In the genomic region with DNA sequence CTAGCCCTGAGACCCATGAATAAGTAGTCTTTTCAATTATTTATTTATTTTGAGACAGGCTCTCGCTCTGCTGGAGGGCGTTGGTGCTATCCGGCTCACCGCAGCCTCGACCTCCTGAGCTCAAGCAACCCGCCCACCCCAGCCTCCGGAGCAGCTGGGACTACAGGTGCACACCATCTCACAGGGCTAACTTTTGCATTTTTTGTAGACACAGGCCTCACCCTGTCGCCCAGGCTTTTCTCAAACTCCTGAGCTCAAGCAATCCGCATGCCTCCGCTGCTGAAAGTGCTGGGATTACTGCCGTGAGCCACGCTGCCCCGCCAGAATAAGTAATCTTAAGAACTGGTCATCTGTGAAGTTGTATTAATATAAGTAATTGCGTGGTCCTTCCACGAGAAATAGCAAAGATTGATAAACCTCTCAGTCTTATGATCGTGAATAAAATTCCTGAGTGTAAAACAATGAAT, we compare ENCODE assay signal across 8 cellular contexts. TPM values are rescaled to one million over a fixed set of nuclear protein-coding genes. Genes with fewer than 3 reads are reported as not detected.
DNase-seq lines count a peak whose midpoint lies in the region; ATAC-seq and TF ChIP-seq lines count a peak whose summit lies in the region.

No MANE protein-coding gene starts in this region.

- no peak for ATAC-seq in WTC11
- no peak for ATAC-seq in HG02588 (IDR thresholded peaks at IDR 0.05; ENCODE audit: unreplicated experiment)
- ATAC-seq in GM19324 (IDR thresholded peaks at IDR 0.05; ENCODE audit: low FRiP score, unreplicated experiment), result no peak

- no peaks in the 10 kb centered on the region for H3K9me3 ChIP-seq in HEK293 (ENCODE audit: control insufficient read depth, insufficient read depth, low read depth, low read length)
- H3K9me3 ChIP-seq in spleen, result no peaks in the 10 kb centered on the region

- H3K27ac ChIP-seq in HEK293 (ENCODE audit: extremely low read depth, low read depth, low read length) (no peak overlapping the region), spleen (peak overlapping the region; percentile 96 to 99 (median 98))

- WGBS in spleen, 5 donors, result 26 to 40% (median 39%) methylated on average over 16 of the region's 16 CpGs

- H3K4me3 Mint-ChIP-seq in WTC11, result peak overlapping the region; percentile 53

- H3K9me3 Mint-ChIP-seq in WTC11, result no peaks in the 10 kb centered on the region

- no peaks in the 10 kb centered on the region for H3K36me3 Mint-ChIP-seq in WTC11

- CTCF ChIA-PET in HEK293 (lab: Yijun Ruan, JAX) (interaction anchor here (0.5 to 3.1 kb wide), 9 partner anchors 11 to 130 kb away, joined by 3 to 19 read pairs (median 5); no protein-coding TSS in a partner anchor), WTC11 (lab: Charles Lee) (interaction anchor here (1.0 to 3.1 kb wide), 5 partner anchors 10 to 149 kb away, joined by 3 to 11 read pairs (median 4); no protein-coding TSS in a partner anchor)

- TF ChIP-seq CTCF in HEK293 (tag by site-specific recombination; IDR thresholded peaks at IDR 0.05), result no peak
- TF ChIP-seq CTCF in WTC11 (IDR thresholded peaks at IDR 0.05), result no peak
- TF ChIP-seq CTCF in epithelial cell of proximal tubule (conservative IDR thresholded peaks at IDR 0.05; ENCODE audit: low read depth, low read length), result no peak
- TF ChIP-seq CTCF in spleen (IDR thresholded peaks at IDR 0.05 in 8 of 11, conservative IDR thresholded peaks at IDR 0.05 in 3 of 11), result no peak

- no peaks in the 10 kb centered on the region for H3K4me1 ChIP-seq in HEK293 (ENCODE audit: control insufficient read depth, insufficient read depth, low read length)
- peaks cover 0 to 78% (median 56%) of the 10 kb centered on the region in 6 donors for H3K4me1 ChIP-seq in spleen

- POLR2A ChIA-PET in HEK293 (lab: Yijun Ruan, JAX) (interaction anchor here (0.5 to 3.2 kb wide), 6 partner anchors 19 to 275 kb away, joined by 3 to 34 read pairs (median 4); a partner anchor contains a TSS), WTC11 (lab: Charles Lee) (interaction anchor here (0.5 to 0.6 kb wide), 2 partner anchors 104 to 186 kb away, joined by 3 to 4 read pairs; no protein-coding TSS in a partner anchor)

- no peaks in the 10 kb centered on the region for H3K27me3 ChIP-seq in spleen (replicated peaks in 1 of 7)

- peaks cover 66% of the 10 kb centered on the region for H3K4me1 Mint-ChIP-seq in WTC11

- no peaks in the 10 kb centered on the region for H3K36me3 ChIP-seq in HEK293 (ENCODE audit: control insufficient read depth in 2 of 2, insufficient read depth in 1 of 2, low read length in 2 of 2)
- no peaks in the 10 kb centered on the region for H3K36me3 ChIP-seq in spleen

- no peak overlapping the region for H3K27ac Mint-ChIP-seq in WTC11

- peak overlapping the region; percentile 48 for H3K4me3 ChIP-seq in HEK293 (ENCODE audit: low read depth, low read length)
- H3K4me3 ChIP-seq in epithelial cell of proximal tubule (ENCODE audit: low read depth, low read length), result peak overlapping the region; percentile 55
- peak overlapping the region; percentile 17 to 85 (median 54) for H3K4me3 ChIP-seq in spleen

- peaks cover 99% of the 10 kb centered on the region for H3K27me3 Mint-ChIP-seq in WTC11 (ENCODE audit: low read depth)

- intact Hi-C loops in spleen (cut with DNase I; ENCODE audit: low total_unique reads), result no loop called here

- DNase-seq in WTC11 (ENCODE audit: low spot score) (no peak), epithelial cell of proximal tubule (ENCODE audit: low read depth) (no peak), spleen (peak; percentile 84), NCI-H524 treated with DMSO at 0.1 percent for 48 hours (lab: John Stamatoyannopoulos, UW) (no peak), HK-2 (ENCODE audit: unreplicated experiment) (no peak)

- no peak for TF ChIP-seq POLR2A in spleen (IDR thresholded peaks at IDR 0.05)

TF ChIP-seq in HEK293, 187 proteins besides CTCF, POLR2A, EP300 and RAD21 (continues in another document):
- TF ChIP-seq, protein P1, sequence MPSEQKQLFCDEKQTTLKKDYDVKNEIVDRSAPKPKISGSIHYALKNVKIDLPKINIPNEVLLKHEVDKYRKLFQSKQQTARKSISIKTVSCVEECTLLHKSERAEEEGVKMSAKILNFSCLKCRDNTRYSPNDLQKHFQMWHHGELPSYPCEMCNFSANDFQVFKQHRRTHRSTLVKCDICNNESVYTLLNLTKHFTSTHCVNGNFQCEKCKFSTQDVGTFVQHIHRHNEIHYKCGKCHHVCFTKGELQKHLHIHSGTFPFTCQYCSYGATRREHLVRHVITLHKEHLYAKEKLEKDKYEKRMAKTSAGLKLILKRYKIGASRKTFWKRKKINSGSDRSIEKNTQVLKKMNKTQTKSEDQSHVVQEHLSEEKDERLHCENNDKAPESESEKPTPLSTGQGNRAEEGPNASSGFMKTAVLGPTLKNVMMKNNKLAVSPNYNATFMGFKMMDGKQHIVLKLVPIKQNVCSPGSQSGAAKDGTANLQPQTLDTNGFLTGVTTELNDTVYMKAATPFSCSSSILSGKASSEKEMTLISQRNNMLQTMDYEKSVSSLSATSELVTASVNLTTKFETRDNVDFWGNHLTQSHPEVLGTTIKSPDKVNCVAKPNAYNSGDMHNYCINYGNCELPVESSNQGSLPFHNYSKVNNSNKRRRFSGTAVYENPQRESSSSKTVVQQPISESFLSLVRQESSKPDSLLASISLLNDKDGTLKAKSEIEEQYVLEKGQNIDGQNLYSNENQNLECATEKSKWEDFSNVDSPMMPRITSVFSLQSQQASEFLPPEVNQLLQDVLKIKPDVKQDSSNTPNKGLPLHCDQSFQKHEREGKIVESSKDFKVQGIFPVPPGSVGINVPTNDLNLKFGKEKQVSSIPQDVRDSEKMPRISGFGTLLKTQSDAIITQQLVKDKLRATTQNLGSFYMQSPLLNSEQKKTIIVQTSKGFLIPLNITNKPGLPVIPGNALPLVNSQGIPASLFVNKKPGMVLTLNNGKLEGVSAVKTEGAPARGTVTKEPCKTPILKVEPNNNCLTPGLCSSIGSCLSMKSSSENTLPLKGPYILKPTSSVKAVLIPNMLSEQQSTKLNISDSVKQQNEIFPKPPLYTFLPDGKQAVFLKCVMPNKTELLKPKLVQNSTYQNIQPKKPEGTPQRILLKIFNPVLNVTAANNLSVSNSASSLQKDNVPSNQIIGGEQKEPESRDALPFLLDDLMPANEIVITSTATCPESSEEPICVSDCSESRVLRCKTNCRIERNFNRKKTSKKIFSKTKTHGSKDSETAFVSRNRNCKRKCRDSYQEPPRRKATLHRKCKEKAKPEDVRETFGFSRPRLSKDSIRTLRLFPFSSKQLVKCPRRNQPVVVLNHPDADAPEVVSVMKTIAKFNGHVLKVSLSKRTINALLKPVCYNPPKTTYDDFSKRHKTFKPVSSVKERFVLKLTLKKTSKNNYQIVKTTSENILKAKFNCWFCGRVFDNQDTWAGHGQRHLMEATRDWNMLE (tag by site-specific recombination; conservative IDR thresholded peaks at IDR 0.05; ENCODE audit: low read depth), result no peak
- TF ChIP-seq ZNF585B (tag by site-specific recombination; IDR thresholded peaks at IDR 0.05) (no peak), ZNF366 (tag by site-specific recombination; conservative IDR thresholded peaks at IDR 0.05) (no peak)

TF ChIP-seq in WTC11, 78 proteins besides CTCF, POLR2A, EP300 and RAD21 (continues in another document):
- no peak for TF ChIP-seq RORB (CRISPR knock-in tag; IDR thresholded peaks at IDR 0.05)
- TF ChIP-seq, protein P2, sequence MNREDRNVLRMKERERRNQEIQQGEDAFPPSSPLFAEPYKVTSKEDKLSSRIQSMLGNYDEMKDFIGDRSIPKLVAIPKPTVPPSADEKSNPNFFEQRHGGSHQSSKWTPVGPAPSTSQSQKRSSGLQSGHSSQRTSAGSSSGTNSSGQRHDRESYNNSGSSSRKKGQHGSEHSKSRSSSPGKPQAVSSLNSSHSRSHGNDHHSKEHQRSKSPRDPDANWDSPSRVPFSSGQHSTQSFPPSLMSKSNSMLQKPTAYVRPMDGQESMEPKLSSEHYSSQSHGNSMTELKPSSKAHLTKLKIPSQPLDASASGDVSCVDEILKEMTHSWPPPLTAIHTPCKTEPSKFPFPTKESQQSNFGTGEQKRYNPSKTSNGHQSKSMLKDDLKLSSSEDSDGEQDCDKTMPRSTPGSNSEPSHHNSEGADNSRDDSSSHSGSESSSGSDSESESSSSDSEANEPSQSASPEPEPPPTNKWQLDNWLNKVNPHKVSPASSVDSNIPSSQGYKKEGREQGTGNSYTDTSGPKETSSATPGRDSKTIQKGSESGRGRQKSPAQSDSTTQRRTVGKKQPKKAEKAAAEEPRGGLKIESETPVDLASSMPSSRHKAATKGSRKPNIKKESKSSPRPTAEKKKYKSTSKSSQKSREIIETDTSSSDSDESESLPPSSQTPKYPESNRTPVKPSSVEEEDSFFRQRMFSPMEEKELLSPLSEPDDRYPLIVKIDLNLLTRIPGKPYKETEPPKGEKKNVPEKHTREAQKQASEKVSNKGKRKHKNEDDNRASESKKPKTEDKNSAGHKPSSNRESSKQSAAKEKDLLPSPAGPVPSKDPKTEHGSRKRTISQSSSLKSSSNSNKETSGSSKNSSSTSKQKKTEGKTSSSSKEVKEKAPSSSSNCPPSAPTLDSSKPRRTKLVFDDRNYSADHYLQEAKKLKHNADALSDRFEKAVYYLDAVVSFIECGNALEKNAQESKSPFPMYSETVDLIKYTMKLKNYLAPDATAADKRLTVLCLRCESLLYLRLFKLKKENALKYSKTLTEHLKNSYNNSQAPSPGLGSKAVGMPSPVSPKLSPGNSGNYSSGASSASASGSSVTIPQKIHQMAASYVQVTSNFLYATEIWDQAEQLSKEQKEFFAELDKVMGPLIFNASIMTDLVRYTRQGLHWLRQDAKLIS (CRISPR knock-in tag; IDR thresholded peaks at IDR 0.05; ENCODE audit: borderline replicate concordance), result no peak
- no peak for TF ChIP-seq HMGA2 (CRISPR knock-in tag; IDR thresholded peaks at IDR 0.05)
- no peak for TF ChIP-seq GRHL2 (CRISPR knock-in tag; IDR thresholded peaks at IDR 0.05; ENCODE audit: insufficient replicate concordance, severe bottlenecking)
- TF ChIP-seq TEAD4 (CRISPR knock-in tag; IDR thresholded peaks at IDR 0.05), result no peak
- TF ChIP-seq ZNF396 (CRISPR knock-in tag; IDR thresholded peaks at IDR 0.05; ENCODE audit: borderline replicate concordance), result no peak
- no peak for TF ChIP-seq ZNF671 (CRISPR knock-in tag; IDR thresholded peaks at IDR 0.05)
- no peak for TF ChIP-seq MXD4 (CRISPR knock-in tag; IDR thresholded peaks at IDR 0.05; ENCODE audit: borderline replicate concordance)
- no peak for TF ChIP-seq CREM (CRISPR knock-in tag; IDR thresholded peaks at IDR 0.05)

RNA-seq across cellular contexts. Expression of a gene that starts 1.6 kb away (rescaled TPM):
- total RNA-seq in WTC11 (2021), result 0.72 to 1.1 TPM (median 0.96 TPM) in 3 replicates
- 0.35 and 2.2 TPM in 2 replicates for total RNA-seq in epithelial cell of proximal tubule
- total RNA-seq in spleen, result 10 to 100 TPM; 10.0 to 27.2 (median 16.4) TPM
- polyA plus RNA-seq in spleen, result 10 to 100 TPM; 28.9 to 44.5 (median 36.5) TPM
